In the genomic region with DNA sequence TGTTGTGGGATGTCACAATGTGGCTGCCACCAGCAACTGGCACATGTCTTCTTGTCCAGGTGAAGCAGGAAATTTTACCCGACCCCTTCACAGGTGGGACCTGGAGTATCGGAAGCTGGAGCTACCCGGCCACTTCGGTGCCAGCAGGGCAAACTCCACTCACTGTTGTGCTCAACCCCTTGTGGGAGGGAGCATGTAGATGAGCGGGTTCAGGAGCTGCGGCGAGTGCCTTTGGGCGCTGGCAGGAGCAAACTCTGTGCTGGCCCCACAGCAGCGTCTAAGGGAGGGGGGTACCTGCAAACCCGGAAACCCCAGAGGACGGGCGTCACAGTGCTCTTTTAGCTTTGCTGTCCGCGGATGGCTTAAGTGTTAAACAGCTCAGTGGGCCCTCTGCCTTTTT, we compare ENCODE assay signal across 1 cellular context.
TF ChIP-seq lines count a peak whose summit lies in the region.

No MANE protein-coding gene starts in this region.

TF ChIP-seq in H1, 55 proteins besides CTCF, POLR2A, EP300 and RAD21:
- TF ChIP-seq TCF12 (IDR thresholded peaks at IDR 0.05; ENCODE audit: low read depth, low read length) (no peak), EZH2 (IDR thresholded peaks at IDR 0.05; ENCODE audit: low read depth, low read length, severe bottlenecking) (no peak), RBBP5 (IDR thresholded peaks at IDR 0.05; ENCODE audit: borderline replicate concordance, low read depth, low read length) (no peak), SIX5 (IDR thresholded peaks at IDR 0.05; ENCODE audit: low read depth, low read length) (no peak), SP2 (IDR thresholded peaks at IDR 0.05; ENCODE audit: low read length) (no peak), CREB1 (IDR thresholded peaks at IDR 0.05) (no peak), SIRT6 (IDR thresholded peaks at IDR 0.05; ENCODE audit: low read length) (no peak), HDAC2 (IDR thresholded peaks at IDR 0.05; ENCODE audit: borderline replicate concordance in 1 of 2, low read depth in 2 of 2, low read length in 2 of 2) (no peak), POU5F1 (IDR thresholded peaks at IDR 0.05; ENCODE audit: low read depth, low read length) (no peak), GTF2F1 (IDR thresholded peaks at IDR 0.05; ENCODE audit: borderline replicate concordance, low read depth, low read length) (no peak), BRCA1 (IDR thresholded peaks at IDR 0.05; ENCODE audit: low read depth, low read length) (no peak), CTBP2 (IDR thresholded peaks at IDR 0.05; ENCODE audit: borderline replicate concordance, insufficient read depth, insufficient read length, low read length) (no peak), RNF2 (IDR thresholded peaks at IDR 0.05; ENCODE audit: borderline replicate concordance, low read depth, low read length, missing control alignments, poor library complexity, severe bottlenecking) (no peak)
